In genomic region chr1:205813755-205814058, GRCh38 we compare ENCODE assay signal across 8 cellular contexts. TPM values are rescaled to one million over a fixed set of nuclear protein-coding genes. Genes with fewer than 3 reads are reported as not detected.
A peak's percentile ranks its signal among the peaks of the same experiment; 100 is the strongest.
DNase-seq lines count a peak whose midpoint lies in the region; ATAC-seq, FAIRE-seq and TF ChIP-seq lines count a peak whose summit lies in the region.

No MANE protein-coding gene starts in this region.

- H3K4me3 ChIP-seq in fibroblast of the aortic adventitia (ENCODE audit: low read depth, low read length) (peak overlapping the region; percentile 83), skeletal muscle cell (ENCODE audit: low read depth, low read length) (peak overlapping the region; percentile 81)

- no peak for FAIRE-seq in frontal cortex (lab: Jason Lieb, UNC)

- CTCF ChIA-PET in HEK293T (lab: Yijun Ruan, JAX): no interaction called here

- POLR2A ChIA-PET in HEK293T (lab: Yijun Ruan, JAX): no interaction called here

- peak; percentile 67 for DNase-seq in HEK293T (ENCODE audit: extremely low spot score)
- DNase-seq in T-helper 22 cell (ENCODE audit: low read depth): peak; percentile 19
- peak; percentile 64 for DNase-seq in fibroblast of the aortic adventitia (ENCODE audit: low read depth)
- DNase-seq in skeletal muscle cell (ENCODE audit: low read depth): no peak
- no peak for DNase-seq in frontal cortex (ENCODE audit: low spot score in 2 of 2)
- no peak for DNase-seq in NCI-H1417 (lab: John Stamatoyannopoulos, UW)

- TF ChIP-seq CTCF in fibroblast of the aortic adventitia (IDR thresholded peaks at IDR 0.05; ENCODE audit: insufficient read depth, low read length): no peak

- no peak for ATAC-seq in HG03039 (IDR thresholded peaks at IDR 0.05; ENCODE audit: unreplicated experiment)
- no peak for ATAC-seq in HG03139 (IDR thresholded peaks at IDR 0.05; ENCODE audit: unreplicated experiment)

TF ChIP-seq in HEK293T, 16 proteins besides CTCF, POLR2A, EP300 and RAD21:
- TF ChIP-seq L3MBTL2 (conservative IDR thresholded peaks at IDR 0.05) (peak; percentile 42; the same call in 1 of the 2 replicates), LEF1 (IDR thresholded peaks at IDR 0.05; ENCODE audit: borderline replicate concordance) (no peak)

RNA-seq across cellular contexts. Expression of gene SLC41A1, which starts 0.7 kb away (rescaled TPM):
- total RNA-seq in fibroblast of the aortic adventitia (ENCODE audit: low replicate concordance) (20.9 and 27.1 TPM in 2 replicates), frontal cortex (5.3 TPM)

RNA-seq across cellular contexts. Expression of gene PM20D1, which starts 36.2 kb away (rescaled TPM):
- not detected in 2 replicates for total RNA-seq in fibroblast of the aortic adventitia (ENCODE audit: low replicate concordance)
- under 0.01 TPM for total RNA-seq in frontal cortex

RNA-seq across cellular contexts. Expression of gene RAB29, which starts 38.4 kb away (rescaled TPM):
- total RNA-seq in fibroblast of the aortic adventitia (ENCODE audit: low replicate concordance): 13.7 and 28.2 TPM in 2 replicates
- total RNA-seq in frontal cortex: 6.5 TPM

Comparison
In these comparisons a context has a peak if more than half of its experiments do, and no peak if none do; other contexts are left out.
1. DNase-seq: peak in HEK293T (single experiment), T-helper 22 cell (single experiment) and fibroblast of the aortic adventitia (single experiment); none in skeletal muscle cell (single experiment), frontal cortex (0 of 2) and NCI-H1417 (0 of 3).